9 cellular contexts compared by ENCODE assay signal in genomic region chr6:111427341-111428116, GRCh38. TPM values are rescaled to one million over a fixed set of nuclear protein-coding genes. Genes with fewer than 3 reads are reported as not detected.
DNase-seq lines count a peak whose midpoint lies in the region; ATAC-seq and TF ChIP-seq lines count a peak whose summit lies in the region.
"Had no signal": no experiment of that assay in that cellular context is flagged by ENCODE, and none has a peak within 500 bp of the region (broad histone marks: within the 10 kb centered on the region; RNA-seq: fewer than 3 reads in every experiment).

No MANE protein-coding gene starts in this region.

- H3K9me3 ChIP-seq in right cardiac atrium (ENCODE audit: control insufficient read depth, low read length), result no peaks in the 10 kb centered on the region
- H3K9me3 ChIP-seq in upper lobe of right lung, result peaks cover 11% of the 10 kb centered on the region
- H3K9me3 ChIP-seq: gastrocnemius medialis had no signal

- peaks cover 18% of the 10 kb centered on the region for H3K9me3 Mint-ChIP-seq in progenitor cell of endocrine pancreas (ENCODE audit: low read depth)

- peaks cover 43% of the 10 kb centered on the region for H3K36me3 Mint-ChIP-seq in progenitor cell of endocrine pancreas (ENCODE audit: insufficient read depth)

- H3K27ac ChIP-seq in right cardiac atrium (ENCODE audit: low read length) (no peak overlapping the region), upper lobe of right lung (no peak overlapping the region)

- in situ Hi-C loops in SK-MEL-5 (cut with HindIII; ENCODE audit: low pct_unique_long_range_greater_than_20kb, low sequenced_read_pairs), result no loop called here

- DNase-seq in Right ventricle myocardium inferior (ENCODE audit: missing footprints), result no peak
- no peak for DNase-seq in right cardiac atrium
- DNase-seq in SK-MEL-5 (ENCODE audit: low read depth, low spot score), result peak; percentile 21
- peak; percentile 16 for DNase-seq in epithelial cell of proximal tubule (ENCODE audit: low read depth)
- DNase-seq in upper lobe of right lung, result no peak
- no peak for DNase-seq in progenitor cell of endocrine pancreas (ENCODE audit: low spot score, unreplicated experiment)
- DNase-seq in NCI-H2171 (lab: John Stamatoyannopoulos, UW), result no peak
- DNase-seq: gastrocnemius medialis had no signal

- WGBS in right cardiac atrium, result 85% methylated on average over 5 of the region's 5 CpGs

- H3K4me1 ChIP-seq in right cardiac atrium (ENCODE audit: control insufficient read depth, insufficient read depth, low read length) (peaks cover 3% of the 10 kb centered on the region), upper lobe of right lung (peaks cover 29% of the 10 kb centered on the region)

- intact Hi-C loops in Right ventricle myocardium inferior (cut with DNase I) (no loop called here), right cardiac atrium (cut with DNase I) (no loop called here), upper lobe of right lung (cut with DNase I) (no loop called here)

- ATAC-seq in Right ventricle myocardium inferior, result peak; percentile 26
- no peak for ATAC-seq in right cardiac atrium
- ATAC-seq in HG03095 (IDR thresholded peaks at IDR 0.05; ENCODE audit: unreplicated experiment), result peak; percentile 63
- peak; percentile 25 for ATAC-seq in upper lobe of right lung

- peaks cover 9% of the 10 kb centered on the region for H3K4me1 Mint-ChIP-seq in progenitor cell of endocrine pancreas (ENCODE audit: low read depth)

- H3K27ac Mint-ChIP-seq in progenitor cell of endocrine pancreas, result no peak overlapping the region

- H3K4me3 ChIP-seq in right cardiac atrium (ENCODE audit: low read length), result no peak overlapping the region
- H3K4me3 ChIP-seq in epithelial cell of proximal tubule (ENCODE audit: low read depth, low read length), result peak overlapping the region; percentile 25
- H3K4me3 ChIP-seq in upper lobe of right lung, result no peak overlapping the region
- H3K4me3 ChIP-seq: gastrocnemius medialis had no signal

- TF ChIP-seq CTCF in epithelial cell of proximal tubule (conservative IDR thresholded peaks at IDR 0.05; ENCODE audit: low read depth, low read length) (no peak), upper lobe of right lung (IDR thresholded peaks at IDR 0.05) (no peak), progenitor cell of endocrine pancreas (IDR thresholded peaks at IDR 0.05; ENCODE audit: unreplicated experiment) (no peak)

- no peak overlapping the region for H3K4me3 Mint-ChIP-seq in progenitor cell of endocrine pancreas (ENCODE audit: low read depth)

- H3K27me3 Mint-ChIP-seq in progenitor cell of endocrine pancreas, result no peaks in the 10 kb centered on the region

- no peaks in the 10 kb centered on the region for H3K36me3 ChIP-seq in upper lobe of right lung
- H3K36me3 ChIP-seq: gastrocnemius medialis had no signal

- H3K27me3 ChIP-seq in right cardiac atrium (ENCODE audit: control insufficient read depth, insufficient read depth) (no peaks in the 10 kb centered on the region), upper lobe of right lung (no peaks in the 10 kb centered on the region)
- H3K27me3 ChIP-seq: gastrocnemius medialis had no signal

RNA-seq across cellular contexts. Expression of gene REV3L, which starts 55.5 kb away (rescaled TPM):
- total RNA-seq in Right ventricle myocardium inferior, result 16.7 TPM
- 10 to 100 TPM; 19.8 to 30.1 (median 27.8) TPM for total RNA-seq in right cardiac atrium
- 8.2 TPM for polyA plus RNA-seq in right cardiac atrium
- total RNA-seq in SK-MEL-5 (2014; rRNA removed; shearing (Covaris generic)), result 41.2 and 48.4 TPM in 2 replicates
- polyA plus RNA-seq in SK-MEL-5 (2015; cell fraction: cytosol; rRNA removed), result 29.5 and 39.8 TPM in 2 replicates
- polyA plus RNA-seq in SK-MEL-5 (2015; cell fraction: nucleus; rRNA removed), result 57.8 and 62.2 TPM in 2 replicates
- total RNA-seq in epithelial cell of proximal tubule, result 8.2 and 14.2 TPM in 2 replicates
- total RNA-seq in upper lobe of right lung, result 37.5 TPM
- total RNA-seq in progenitor cell of endocrine pancreas, result 40.0 and 40.5 TPM in 2 replicates

Comparison
In these comparisons a context has a peak if more than half of its experiments do, and no peak if none do; other contexts are left out.
1. ATAC-seq: peak in Right ventricle myocardium inferior (single experiment), HG03095 (single experiment) and upper lobe of right lung (single experiment); none in right cardiac atrium (0 of 2).
2. DNase-seq: peak in SK-MEL-5 (single experiment) and epithelial cell of proximal tubule (single experiment); none in Right ventricle myocardium inferior (single experiment), right cardiac atrium (0 of 3), upper lobe of right lung (single experiment), progenitor cell of endocrine pancreas (single experiment) and NCI-H2171 (single experiment).